Comparison of ENCODE assay signal across 1 cellular context in genomic region chr17:82300707-82301270, GRCh38.
TF ChIP-seq lines count a peak whose summit lies in the region.

No MANE protein-coding gene starts in this region.

TF ChIP-seq in HepG2, 621 proteins besides CTCF, POLR2A, EP300 and RAD21 (continued from another document and continues in another):
- TF ChIP-seq SNAPC4 (CRISPR knock-in tag; IDR thresholded peaks at IDR 0.05) (no peak), SIX4 (CRISPR knock-in tag; IDR thresholded peaks at IDR 0.05) (0 out of 2 replicates have a peak, but pooled peaks have one; percentile 15), ZNF773 (CRISPR knock-in tag; IDR thresholded peaks at IDR 0.05; ENCODE audit: borderline replicate concordance) (no peak), U2AF2 (IDR thresholded peaks at IDR 0.05; ENCODE audit: low read depth, low read length) (no peak), TRIM22 (IDR thresholded peaks at IDR 0.05) (no peak), BHLHE40 (IDR thresholded peaks at IDR 0.05; ENCODE audit: low read length) (0 out of 2 replicates have a peak, but pooled peaks have one; percentile 15), ZNF740 (CRISPR knock-in tag; IDR thresholded peaks at IDR 0.05) (no peak), SMARCC2 (IDR thresholded peaks at IDR 0.05) (no peak), MAX (IDR thresholded peaks at IDR 0.05) (no peak), DZIP1 (CRISPR knock-in tag; IDR thresholded peaks at IDR 0.05) (no peak), ZNF891 (CRISPR knock-in tag; IDR thresholded peaks at IDR 0.05) (no peak), ATF4 (CRISPR knock-in tag; IDR thresholded peaks at IDR 0.05) (no peak), CC2D1A (CRISPR knock-in tag; IDR thresholded peaks at IDR 0.05) (no peak), NFKB2 (CRISPR knock-in tag; IDR thresholded peaks at IDR 0.05; ENCODE audit: borderline replicate concordance) (peak; percentile 58; the same call in 1 of the 2 replicates), ZNF660 (CRISPR knock-in tag; IDR thresholded peaks at IDR 0.05; ENCODE audit: borderline replicate concordance, low read depth) (no peak), ZNF746 (CRISPR knock-in tag; IDR thresholded peaks at IDR 0.05) (no peak), SNAI1 (CRISPR knock-in tag; IDR thresholded peaks at IDR 0.05; ENCODE audit: borderline replicate concordance) (no peak), ZBTB21 (CRISPR knock-in tag; IDR thresholded peaks at IDR 0.05) (no peak), ZNF800 (CRISPR knock-in tag; IDR thresholded peaks at IDR 0.05) (no peak), ZKSCAN1 (IDR thresholded peaks at IDR 0.05; ENCODE audit: low read length) (no peak), ZBTB43 (CRISPR knock-in tag; conservative IDR thresholded peaks at IDR 0.05) (no peak), ZBTB2 (CRISPR knock-in tag; IDR thresholded peaks at IDR 0.05; ENCODE audit: low read depth) (no peak), SNAPC2 (CRISPR knock-in tag; IDR thresholded peaks at IDR 0.05) (no peak), ELF3 (CRISPR knock-in tag; IDR thresholded peaks at IDR 0.05) (peak; percentile 37; the same call in 1 of the 2 replicates), KAT2B (IDR thresholded peaks at IDR 0.05; ENCODE audit: borderline replicate concordance, low read depth, low read length) (no peak), RERE (CRISPR knock-in tag; IDR thresholded peaks at IDR 0.05; ENCODE audit: low read depth) (no peak), STAT5B (CRISPR knock-in tag; IDR thresholded peaks at IDR 0.05) (no peak), SNRNP70 (IDR thresholded peaks at IDR 0.05; ENCODE audit: low read depth, low read length) (no peak), ZNF569 (CRISPR knock-in tag; IDR thresholded peaks at IDR 0.05; ENCODE audit: borderline replicate concordance) (no peak), ZNF20 (CRISPR knock-in tag; IDR thresholded peaks at IDR 0.05) (no peak), RNF219 (CRISPR knock-in tag; IDR thresholded peaks at IDR 0.05) (no peak)
